35 cellular contexts compared by ENCODE assay signal in genomic region chr14:102452302-102452701, GRCh38.
"Had no signal": no experiment of that assay in that cellular context is flagged by ENCODE, and none has a peak within 500 bp of the region (broad histone marks: within the 10 kb centered on the region; RNA-seq: fewer than 3 reads in every experiment).

No MANE protein-coding gene starts in this region.

- H3K4me1 ChIP-seq: ascending aorta, Peyer's patch had no signal

- H3K27ac Mint-ChIP-seq: activated CD4-positive, alpha-beta T cell treated with anti-CD3 and anti-CD28 coated beads, Interleukin-2, amount 10 ng/mL, durations not matched to agents 24 days and 14 days; activated CD8-positive, alpha-beta T cell treated with anti-CD3 and anti-CD28 coated beads for 36 hours; activated naive CD4-positive, alpha-beta T cell treated with anti-CD3 and anti-CD28 coated beads, Interleukin-2, amount 50 U/mL, for 24 hours; activated naive CD8-positive, alpha-beta T cell treated with anti-CD3 and anti-CD28 coated beads, Interleukin-2, amount 10 ng/mL, durations not matched to agents 7 days and 5 days; activated T-cell treated with anti-CD3 and anti-CD28 coated beads, Interleukin-2, amount 50 U/mL, for 72 hours; activated T-helper 17 cell treated with anti-CD3 and anti-CD28 coated beads, Interleukin-2, amount 50 U/mL, for 72 hours had no signal

- H3K4me3 ChIP-seq: ascending aorta, cardiac muscle cell, Peyer's patch had no signal

- H3K9me3 Mint-ChIP-seq: activated CD4-positive, alpha-beta T cell treated with anti-CD3 and anti-CD28 coated beads, Interleukin-2, amount 10 ng/mL, durations not matched to agents 24 days and 14 days; activated CD8-positive, alpha-beta T cell treated with anti-CD3 and anti-CD28 coated beads for 36 hours; activated naive CD4-positive, alpha-beta T cell treated with anti-CD3 and anti-CD28 coated beads, Interleukin-2, amount 50 U/mL, for 24 hours; activated naive CD8-positive, alpha-beta T cell treated with anti-CD3 and anti-CD28 coated beads, Interleukin-2, amount 10 ng/mL, durations not matched to agents 7 days and 5 days; activated T-cell treated with anti-CD3 and anti-CD28 coated beads, Interleukin-2, amount 50 U/mL, for 72 hours; activated T-helper 17 cell treated with anti-CD3 and anti-CD28 coated beads, Interleukin-2, amount 50 U/mL, for 72 hours had no signal

- H3K27me3 ChIP-seq: ascending aorta, cardiac muscle cell, Peyer's patch had no signal

- H3K4me3 Mint-ChIP-seq: activated CD4-positive, alpha-beta T cell treated with anti-CD3 and anti-CD28 coated beads, Interleukin-2, amount 10 ng/mL, durations not matched to agents 24 days and 14 days; activated CD8-positive, alpha-beta T cell treated with anti-CD3 and anti-CD28 coated beads for 36 hours; activated naive CD4-positive, alpha-beta T cell treated with anti-CD3 and anti-CD28 coated beads, Interleukin-2, amount 50 U/mL, for 24 hours; activated naive CD8-positive, alpha-beta T cell treated with anti-CD3 and anti-CD28 coated beads, Interleukin-2, amount 10 ng/mL, durations not matched to agents 7 days and 5 days; activated T-cell treated with anti-CD3 and anti-CD28 coated beads, Interleukin-2, amount 50 U/mL, for 72 hours; activated T-helper 17 cell treated with anti-CD3 and anti-CD28 coated beads, Interleukin-2, amount 50 U/mL, for 72 hours had no signal

- H3K9me3 ChIP-seq: ascending aorta, Peyer's patch had no signal

- ATAC-seq: activated CD8-positive, alpha-beta T cell treated with anti-CD3 and anti-CD28 coated beads for 36 hours; activated T-cell treated with anti-CD3 and anti-CD28 coated beads, Interleukin-2, amount 50 U/mL, for 72 hours; activated T-helper 17 cell treated with anti-CD3 and anti-CD28 coated beads, Interleukin-2, amount 50 U/mL, for 72 hours; PC-3; Right ventricle myocardium inferior had no signal

- H3K27me3 Mint-ChIP-seq: activated CD4-positive, alpha-beta T cell treated with anti-CD3 and anti-CD28 coated beads, Interleukin-2, amount 10 ng/mL, durations not matched to agents 24 days and 14 days; activated CD8-positive, alpha-beta T cell treated with anti-CD3 and anti-CD28 coated beads for 36 hours; activated naive CD4-positive, alpha-beta T cell treated with anti-CD3 and anti-CD28 coated beads, Interleukin-2, amount 50 U/mL, for 24 hours; activated naive CD8-positive, alpha-beta T cell treated with anti-CD3 and anti-CD28 coated beads, Interleukin-2, amount 10 ng/mL, durations not matched to agents 7 days and 5 days; activated T-helper 17 cell treated with anti-CD3 and anti-CD28 coated beads, Interleukin-2, amount 50 U/mL, for 72 hours had no signal

- H3K27ac ChIP-seq: ascending aorta, cardiac muscle cell, Peyer's patch, VCaP had no signal

- H3K4me1 Mint-ChIP-seq: activated CD4-positive, alpha-beta T cell treated with anti-CD3 and anti-CD28 coated beads, Interleukin-2, amount 10 ng/mL, durations not matched to agents 24 days and 14 days; activated naive CD4-positive, alpha-beta T cell treated with anti-CD3 and anti-CD28 coated beads, Interleukin-2, amount 50 U/mL, for 24 hours; activated naive CD8-positive, alpha-beta T cell treated with anti-CD3 and anti-CD28 coated beads, Interleukin-2, amount 10 ng/mL, durations not matched to agents 7 days and 5 days; activated T-helper 17 cell treated with anti-CD3 and anti-CD28 coated beads, Interleukin-2, amount 50 U/mL, for 72 hours had no signal

- DNase-seq: activated CD4-positive, alpha-beta T cell treated with anti-CD3 and anti-CD28 coated beads for 1 hour; activated CD4-positive, alpha-beta T cell treated with anti-CD3 and anti-CD28 coated beads, Interleukin-2, amount 10 ng/mL, durations not matched to agents 24 days and 14 days; activated CD4-positive, alpha-beta T cell treated with anti-CD3 and anti-CD28 coated beads, Interleukin-2, amount 50 U/mL, for 4 hours; activated CD4-positive, CD25-positive, alpha-beta regulatory T cell; activated CD8-positive, alpha-beta T cell treated with anti-CD3 and anti-CD28 coated beads for 36 hours; activated gamma-delta T cell; activated naive CD4-positive, alpha-beta T cell treated with Interleukin-2 at 50 U/mL for 16 hours; activated naive CD8-positive, alpha-beta T cell treated with anti-CD3 and anti-CD28 coated beads, Interleukin-2, amount 10 ng/mL, durations not matched to agents 7 days and 5 days; activated T-cell treated with anti-CD3 and anti-CD28 coated beads, Interleukin-2, amount 50 U/mL, for 1 hour; activated T-cell treated with anti-CD3 and anti-CD28 coated beads, Interleukin-2, amount 50 U/mL, for 72 hours; amygdala; cerebellar nuclear complex; Karpas-422; KBM-7; NCI-H1105; NCI-H1417 treated with DMSO at 0.1 percent for 48 hours; NCI-H1930; NCI-H2081 treated with DMSO at 0.1 percent for 48 hours; NCI-H226; NCI-H446 treated with DMSO at 0.1 percent for 48 hours; NCI-H524; PC-3; RPMI8226; SIG-M5; SW 1271; T-helper 1 cell; T-helper 2 cell; T-helper 9 cell had no signal
